7 cellular contexts compared by ENCODE assay signal in the genomic region with DNA sequence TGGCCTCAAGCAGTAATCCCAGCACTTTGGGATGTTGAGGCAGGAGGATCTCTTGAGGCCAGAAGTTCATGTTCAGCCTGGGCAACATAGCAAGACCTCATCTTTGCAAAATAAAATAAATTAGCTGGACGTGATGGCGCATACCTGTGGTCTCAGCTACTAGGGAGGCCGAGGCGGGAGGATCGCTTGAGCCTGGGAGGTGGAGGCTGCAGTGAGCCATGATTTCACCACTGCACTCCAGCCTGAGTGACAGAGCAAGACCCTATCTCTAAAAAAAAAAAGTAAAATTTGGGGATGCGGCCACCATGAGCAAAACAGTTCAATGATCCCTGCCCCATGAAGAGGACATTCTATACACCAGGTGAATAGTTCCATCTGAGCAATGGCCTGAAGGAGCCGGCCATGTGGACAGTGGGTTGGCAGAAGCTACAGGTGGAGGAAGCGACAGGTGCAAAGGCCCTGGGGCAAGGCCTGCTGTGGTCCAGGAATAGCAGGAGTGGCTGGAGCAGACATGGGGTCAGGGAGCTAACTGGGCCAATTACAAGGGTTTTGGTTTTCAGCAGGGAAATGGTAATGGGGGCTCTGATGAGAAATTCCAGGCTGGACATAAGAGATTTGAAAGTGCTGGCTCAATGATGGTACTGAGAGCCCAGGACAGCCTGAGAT.
DNase-seq lines count a peak whose midpoint lies in the region; ATAC-seq and TF ChIP-seq lines count a peak whose summit lies in the region.
"Not testable (repeated sequence)": the region's sequence is repeated elsewhere in the genome, so short reads cannot be mapped to it uniquely, and the experiment has no call there.

No MANE protein-coding gene starts in this region.

- H3K27ac ChIP-seq in MM.1S (ENCODE audit: low read length): not testable (repeated sequence)
- H3K27ac ChIP-seq in VCaP: peak overlapping the region; percentile 90

- DNase-seq in Calu3; MM.1S; activated T-helper 1 cell treated with anti-CD3 and anti-CD28 coated beads, Interleukin-12 subunit alpha, Interleukin-12 subunit beta, Interleukin-2, Interleukin-4 antibody, amounts not matched to agents 30 ng/mL and 10 ng/mL and 1 ng/mL, durations not matched to agents 14 hours and 24 hours and 36 hours (ENCODE audit: low spot score): not testable (repeated sequence)
- peak in 1 of 2 donors; percentile 6 for DNase-seq in central memory CD8-positive, alpha-beta T cell (ENCODE audit: low spot score in 2 of 2)
- peak; percentile 41 for DNase-seq in left lobe of liver (ENCODE audit: low spot score)
- peak; percentile 48 for DNase-seq in osteocyte (ENCODE audit: extremely low spot score, unreplicated experiment)

- H3K27me3 ChIP-seq in MM.1S (replicated peaks; ENCODE audit: insufficient read depth, low read length): not testable (repeated sequence)

- H3K4me1 Mint-ChIP-seq in Calu3 (ENCODE audit: low read depth, unreplicated experiment) (peaks cover 19% of the 10 kb centered on the region), osteocyte (ENCODE audit: unreplicated experiment) (peaks cover 24% of the 10 kb centered on the region)
- peaks cover 19% of the 10 kb centered on the region for H3K4me1 Mint-ChIP-seq in activated T-helper 1 cell treated with anti-CD3 and anti-CD28 coated beads, Interleukin-12 subunit alpha, Interleukin-12 subunit beta, Interleukin-2, Interleukin-4 antibody, amounts not matched to agents 30 ng/mL and 10 ng/mL and 1 ng/mL, durations not matched to agents 14 hours and 24 hours and 36 hours (ENCODE audit: low read depth)
- H3K4me1 Mint-ChIP-seq in central memory CD8-positive, alpha-beta T cell: peaks cover 10% of the 10 kb centered on the region

- peaks cover 13% of the 10 kb centered on the region; the same call in 1 of the 2 replicates for H4K20me1 ChIP-seq in MM.1S (ENCODE audit: insufficient read depth, low read length)

- H3K9me3 Mint-ChIP-seq in Calu3 (ENCODE audit: low read depth, unreplicated experiment); activated T-helper 1 cell treated with anti-CD3 and anti-CD28 coated beads, Interleukin-12 subunit alpha, Interleukin-12 subunit beta, Interleukin-2, Interleukin-4 antibody, amounts not matched to agents 30 ng/mL and 10 ng/mL and 1 ng/mL, durations not matched to agents 14 hours and 24 hours and 36 hours; central memory CD8-positive, alpha-beta T cell; osteocyte (ENCODE audit: unreplicated experiment): not testable (repeated sequence)

- not testable (repeated sequence) for H3F3A ChIP-seq in MM.1S (ENCODE audit: insufficient read depth, low read length)

- peaks cover 41% of the 10 kb centered on the region for H3K36me3 Mint-ChIP-seq in Calu3 (ENCODE audit: insufficient read depth, unreplicated experiment)
- H3K36me3 Mint-ChIP-seq in activated T-helper 1 cell treated with anti-CD3 and anti-CD28 coated beads, Interleukin-12 subunit alpha, Interleukin-12 subunit beta, Interleukin-2, Interleukin-4 antibody, amounts not matched to agents 30 ng/mL and 10 ng/mL and 1 ng/mL, durations not matched to agents 14 hours and 24 hours and 36 hours (ENCODE audit: low read depth): peaks cover 11% of the 10 kb centered on the region
- peaks cover 10% of the 10 kb centered on the region for H3K36me3 Mint-ChIP-seq in central memory CD8-positive, alpha-beta T cell (ENCODE audit: insufficient read depth)
- not testable (repeated sequence) for H3K36me3 Mint-ChIP-seq in osteocyte (ENCODE audit: unreplicated experiment)

- H3K9ac ChIP-seq in MM.1S (ENCODE audit: low read length): not testable (repeated sequence)

- CTCF ChIA-PET in Calu3 (lab: Charles Lee): not testable (repeated sequence)

- not testable (repeated sequence) for ATAC-seq in central memory CD8-positive, alpha-beta T cell (replicated peaks; ENCODE audit: extremely low read depth, poor library complexity, severe bottlenecking); left lobe of liver

- H3K4me1 ChIP-seq in MM.1S (ENCODE audit: low read length): not testable (repeated sequence)

- not testable (repeated sequence) for H3K9me2 ChIP-seq in MM.1S (replicated peaks; ENCODE audit: insufficient read depth, low read length)

- not testable (repeated sequence) for H2AFZ ChIP-seq in MM.1S (ENCODE audit: low read length)

- H3K4me2 ChIP-seq in MM.1S (ENCODE audit: low read depth, low read length): peak overlapping the region; percentile 55; the same call in 1 of the 2 replicates

- H3K4me3 Mint-ChIP-seq in Calu3 (ENCODE audit: low read depth, unreplicated experiment) (peak overlapping the region; percentile 86), osteocyte (ENCODE audit: unreplicated experiment) (peak overlapping the region; percentile 96)
- peak overlapping the region; percentile 97 for H3K4me3 Mint-ChIP-seq in activated T-helper 1 cell treated with anti-CD3 and anti-CD28 coated beads, Interleukin-12 subunit alpha, Interleukin-12 subunit beta, Interleukin-2, Interleukin-4 antibody, amounts not matched to agents 30 ng/mL and 10 ng/mL and 1 ng/mL, durations not matched to agents 14 hours and 24 hours and 36 hours
- peak overlapping the region; percentile 97 for H3K4me3 Mint-ChIP-seq in central memory CD8-positive, alpha-beta T cell

- H3K36me3 ChIP-seq in MM.1S (replicated peaks; ENCODE audit: insufficient read depth, low read length): not testable (repeated sequence)

- TF ChIP-seq CTCF in Calu3 (IDR thresholded peaks at IDR 0.05; ENCODE audit: unreplicated experiment); MM.1S (IDR thresholded peaks at IDR 0.05; ENCODE audit: low read length); VCaP (conservative IDR thresholded peaks at IDR 0.05); osteocyte (IDR thresholded peaks at IDR 0.05): not testable (repeated sequence)

- not testable (repeated sequence) for H3K4me3 ChIP-seq in MM.1S (ENCODE audit: low read length)

- peak overlapping the region; percentile 82 for H3K27ac Mint-ChIP-seq in Calu3 (ENCODE audit: unreplicated experiment)
- H3K27ac Mint-ChIP-seq in activated T-helper 1 cell treated with anti-CD3 and anti-CD28 coated beads, Interleukin-12 subunit alpha, Interleukin-12 subunit beta, Interleukin-2, Interleukin-4 antibody, amounts not matched to agents 30 ng/mL and 10 ng/mL and 1 ng/mL, durations not matched to agents 14 hours and 24 hours and 36 hours: peak overlapping the region; percentile 78
- peak overlapping the region; percentile 89 for H3K27ac Mint-ChIP-seq in central memory CD8-positive, alpha-beta T cell (ENCODE audit: low read depth)
- H3K27ac Mint-ChIP-seq in osteocyte (ENCODE audit: unreplicated experiment): peak overlapping the region; percentile 75

- not testable (repeated sequence) for H3K9me3 ChIP-seq in MM.1S (replicated peaks; ENCODE audit: insufficient read depth, low read length)

- BruUV-seq in Calu3 (replicated peaks; lab: Mats Ljungman, UMichigan): not testable (repeated sequence)

- peaks cover 52% of the 10 kb centered on the region for H3K79me2 ChIP-seq in MM.1S (ENCODE audit: low read length)

- intact Hi-C loops in Calu3 (cut with micrococcal nuclease; ENCODE audit: unreplicated experiment): not testable (repeated sequence)
- intact Hi-C loops in activated T-helper 1 cell treated with anti-CD3 and anti-CD28 coated beads, Interleukin-12 subunit alpha, Interleukin-12 subunit beta, Interleukin-2, Interleukin-4 antibody, amounts not matched to agents 30 ng/mL and 10 ng/mL and 1 ng/mL, durations not matched to agents 14 hours and 24 hours and 36 hours (cut with micrococcal nuclease): loop anchor here (5.0 kb wide), 1 partner anchor 92 kb away; a partner anchor contains a TSS

- not testable (repeated sequence) for H3K27me3 Mint-ChIP-seq in Calu3 (ENCODE audit: unreplicated experiment); activated T-helper 1 cell treated with anti-CD3 and anti-CD28 coated beads, Interleukin-12 subunit alpha, Interleukin-12 subunit beta, Interleukin-2, Interleukin-4 antibody, amounts not matched to agents 30 ng/mL and 10 ng/mL and 1 ng/mL, durations not matched to agents 14 hours and 24 hours and 36 hours (ENCODE audit: insufficient read depth); central memory CD8-positive, alpha-beta T cell; osteocyte (ENCODE audit: unreplicated experiment)
